1 cellular context compared by ENCODE assay signal in the genomic region with DNA sequence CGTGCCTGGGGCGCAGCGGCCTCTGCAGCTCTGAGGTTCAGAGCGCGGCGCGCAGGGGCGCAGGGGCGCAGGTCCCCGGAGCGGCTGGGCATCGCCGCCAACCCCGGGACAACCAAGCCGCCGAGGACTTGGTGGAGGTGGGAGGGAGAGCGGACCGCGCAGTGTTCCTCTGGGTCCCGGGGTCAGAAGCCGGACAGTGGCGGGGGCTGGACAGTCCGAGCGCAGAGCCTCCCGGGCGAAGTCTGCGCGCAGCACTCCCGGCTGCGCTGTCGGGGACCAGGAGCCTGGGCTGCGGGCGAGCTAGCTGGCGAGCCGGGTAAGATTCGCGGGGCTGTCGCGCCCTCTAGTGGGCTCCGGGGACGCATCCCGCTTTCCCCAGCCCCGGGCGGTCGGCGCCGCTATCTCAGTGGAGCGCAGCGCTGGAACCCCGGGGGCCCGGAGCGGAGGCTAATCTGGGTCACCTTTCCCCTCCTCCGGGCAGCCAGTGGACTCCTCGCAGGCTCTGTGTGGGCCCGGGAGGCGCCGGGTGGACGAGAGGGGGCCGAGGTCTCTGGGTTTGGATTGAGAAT.
TF ChIP-seq lines count a peak whose summit lies in the region.

No MANE protein-coding gene starts in this region.

TF ChIP-seq in HepG2, 621 proteins besides CTCF, POLR2A, EP300 and RAD21 (continued from another document and continues in another):
- TF ChIP-seq RBFOX2 (IDR thresholded peaks at IDR 0.05; ENCODE audit: low read depth, low read length) (no peak), FOXP1 (IDR thresholded peaks at IDR 0.05) (no peak), FOXP1 (CRISPR knock-in tag; IDR thresholded peaks at IDR 0.05) (no peak), ZNF382 (CRISPR knock-in tag; IDR thresholded peaks at IDR 0.05; ENCODE audit: borderline replicate concordance) (no peak), ZNF367 (CRISPR knock-in tag; IDR thresholded peaks at IDR 0.05; ENCODE audit: borderline replicate concordance) (no peak), PCBP2 (optimal IDR thresholded peaks at IDR 0.05; ENCODE audit: low read depth, low read length, poor library complexity, severe bottlenecking) (no peak), ZIK1 (CRISPR knock-in tag; IDR thresholded peaks at IDR 0.05; ENCODE audit: borderline replicate concordance, low read depth) (no peak), ETV5 (CRISPR knock-in tag; IDR thresholded peaks at IDR 0.05; ENCODE audit: borderline replicate concordance) (no peak), ZNF614 (CRISPR knock-in tag; IDR thresholded peaks at IDR 0.05; ENCODE audit: borderline replicate concordance) (no peak), ZNF317 (CRISPR knock-in tag; IDR thresholded peaks at IDR 0.05) (no peak), BRD4 (CRISPR knock-in tag; IDR thresholded peaks at IDR 0.05) (no peak), ZMYM4 (CRISPR knock-in tag; IDR thresholded peaks at IDR 0.05) (peak; percentile 47; the same call in 1 of the 2 replicates), NR2F1 (CRISPR knock-in tag; IDR thresholded peaks at IDR 0.05) (no peak), ZNF572 (CRISPR knock-in tag; IDR thresholded peaks at IDR 0.05) (no peak), SCMH1 (CRISPR knock-in tag; IDR thresholded peaks at IDR 0.05; ENCODE audit: borderline replicate concordance) (no peak), CBX5 (CRISPR knock-in tag; IDR thresholded peaks at IDR 0.05; ENCODE audit: borderline replicate concordance) (no peak), NCOA2 (CRISPR knock-in tag; IDR thresholded peaks at IDR 0.05) (no peak), FOXA1 (IDR thresholded peaks at IDR 0.05) (no peak), FOXA1 (CRISPR knock-in tag; IDR thresholded peaks at IDR 0.05) (no peak), NFYB (CRISPR knock-in tag; IDR thresholded peaks at IDR 0.05) (no peak), U2AF2 (IDR thresholded peaks at IDR 0.05; ENCODE audit: low read depth, low read length) (no peak), ZNF570 (CRISPR knock-in tag; IDR thresholded peaks at IDR 0.05; ENCODE audit: borderline replicate concordance) (no peak), CEBPB (IDR thresholded peaks at IDR 0.05; ENCODE audit: borderline replicate concordance, low read depth, low read length) (no peak), ZMYM3 (CRISPR knock-in tag; IDR thresholded peaks at IDR 0.05) (no peak; the same call in 1 of the 2 replicates), NKX3-1 (CRISPR knock-in tag; IDR thresholded peaks at IDR 0.05) (0 out of 2 replicates have a peak, but pooled peaks have one; percentile 47), MEIS2 (CRISPR knock-in tag; IDR thresholded peaks at IDR 0.05) (peak; percentile 52; the same call in 1 of the 2 replicates), ZNF775 (CRISPR knock-in tag; IDR thresholded peaks at IDR 0.05; ENCODE audit: borderline replicate concordance) (no peak), GPN1 (CRISPR knock-in tag; IDR thresholded peaks at IDR 0.05; ENCODE audit: borderline replicate concordance) (no peak), ZNF552 (CRISPR knock-in tag; IDR thresholded peaks at IDR 0.05; ENCODE audit: borderline replicate concordance) (no peak), ZKSCAN1 (IDR thresholded peaks at IDR 0.05; ENCODE audit: low read length) (no peak), NBN (conservative IDR thresholded peaks at IDR 0.05) (no peak), BCL6 (CRISPR knock-in tag; IDR thresholded peaks at IDR 0.05) (peak; percentile 32; the same call in 1 of the 2 replicates), ZNF678 (CRISPR knock-in tag; IDR thresholded peaks at IDR 0.05) (no peak)
- TF ChIP-seq, protein P1, sequence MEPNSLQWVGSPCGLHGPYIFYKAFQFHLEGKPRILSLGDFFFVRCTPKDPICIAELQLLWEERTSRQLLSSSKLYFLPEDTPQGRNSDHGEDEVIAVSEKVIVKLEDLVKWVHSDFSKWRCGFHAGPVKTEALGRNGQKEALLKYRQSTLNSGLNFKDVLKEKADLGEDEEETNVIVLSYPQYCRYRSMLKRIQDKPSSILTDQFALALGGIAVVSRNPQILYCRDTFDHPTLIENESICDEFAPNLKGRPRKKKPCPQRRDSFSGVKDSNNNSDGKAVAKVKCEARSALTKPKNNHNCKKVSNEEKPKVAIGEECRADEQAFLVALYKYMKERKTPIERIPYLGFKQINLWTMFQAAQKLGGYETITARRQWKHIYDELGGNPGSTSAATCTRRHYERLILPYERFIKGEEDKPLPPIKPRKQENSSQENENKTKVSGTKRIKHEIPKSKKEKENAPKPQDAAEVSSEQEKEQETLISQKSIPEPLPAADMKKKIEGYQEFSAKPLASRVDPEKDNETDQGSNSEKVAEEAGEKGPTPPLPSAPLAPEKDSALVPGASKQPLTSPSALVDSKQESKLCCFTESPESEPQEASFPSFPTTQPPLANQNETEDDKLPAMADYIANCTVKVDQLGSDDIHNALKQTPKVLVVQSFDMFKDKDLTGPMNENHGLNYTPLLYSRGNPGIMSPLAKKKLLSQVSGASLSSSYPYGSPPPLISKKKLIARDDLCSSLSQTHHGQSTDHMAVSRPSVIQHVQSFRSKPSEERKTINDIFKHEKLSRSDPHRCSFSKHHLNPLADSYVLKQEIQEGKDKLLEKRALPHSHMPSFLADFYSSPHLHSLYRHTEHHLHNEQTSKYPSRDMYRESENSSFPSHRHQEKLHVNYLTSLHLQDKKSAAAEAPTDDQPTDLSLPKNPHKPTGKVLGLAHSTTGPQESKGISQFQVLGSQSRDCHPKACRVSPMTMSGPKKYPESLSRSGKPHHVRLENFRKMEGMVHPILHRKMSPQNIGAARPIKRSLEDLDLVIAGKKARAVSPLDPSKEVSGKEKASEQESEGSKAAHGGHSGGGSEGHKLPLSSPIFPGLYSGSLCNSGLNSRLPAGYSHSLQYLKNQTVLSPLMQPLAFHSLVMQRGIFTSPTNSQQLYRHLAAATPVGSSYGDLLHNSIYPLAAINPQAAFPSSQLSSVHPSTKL (CRISPR knock-in tag; IDR thresholded peaks at IDR 0.05): peak; percentile 26; the same call in 1 of the 2 replicates
- TF ChIP-seq, protein P2, sequence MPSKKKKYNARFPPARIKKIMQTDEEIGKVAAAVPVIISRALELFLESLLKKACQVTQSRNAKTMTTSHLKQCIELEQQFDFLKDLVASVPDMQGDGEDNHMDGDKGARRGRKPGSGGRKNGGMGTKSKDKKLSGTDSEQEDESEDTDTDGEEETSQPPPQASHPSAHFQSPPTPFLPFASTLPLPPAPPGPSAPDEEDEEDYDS (CRISPR knock-in tag; IDR thresholded peaks at IDR 0.05): no peak
- TF ChIP-seq, protein P3, sequence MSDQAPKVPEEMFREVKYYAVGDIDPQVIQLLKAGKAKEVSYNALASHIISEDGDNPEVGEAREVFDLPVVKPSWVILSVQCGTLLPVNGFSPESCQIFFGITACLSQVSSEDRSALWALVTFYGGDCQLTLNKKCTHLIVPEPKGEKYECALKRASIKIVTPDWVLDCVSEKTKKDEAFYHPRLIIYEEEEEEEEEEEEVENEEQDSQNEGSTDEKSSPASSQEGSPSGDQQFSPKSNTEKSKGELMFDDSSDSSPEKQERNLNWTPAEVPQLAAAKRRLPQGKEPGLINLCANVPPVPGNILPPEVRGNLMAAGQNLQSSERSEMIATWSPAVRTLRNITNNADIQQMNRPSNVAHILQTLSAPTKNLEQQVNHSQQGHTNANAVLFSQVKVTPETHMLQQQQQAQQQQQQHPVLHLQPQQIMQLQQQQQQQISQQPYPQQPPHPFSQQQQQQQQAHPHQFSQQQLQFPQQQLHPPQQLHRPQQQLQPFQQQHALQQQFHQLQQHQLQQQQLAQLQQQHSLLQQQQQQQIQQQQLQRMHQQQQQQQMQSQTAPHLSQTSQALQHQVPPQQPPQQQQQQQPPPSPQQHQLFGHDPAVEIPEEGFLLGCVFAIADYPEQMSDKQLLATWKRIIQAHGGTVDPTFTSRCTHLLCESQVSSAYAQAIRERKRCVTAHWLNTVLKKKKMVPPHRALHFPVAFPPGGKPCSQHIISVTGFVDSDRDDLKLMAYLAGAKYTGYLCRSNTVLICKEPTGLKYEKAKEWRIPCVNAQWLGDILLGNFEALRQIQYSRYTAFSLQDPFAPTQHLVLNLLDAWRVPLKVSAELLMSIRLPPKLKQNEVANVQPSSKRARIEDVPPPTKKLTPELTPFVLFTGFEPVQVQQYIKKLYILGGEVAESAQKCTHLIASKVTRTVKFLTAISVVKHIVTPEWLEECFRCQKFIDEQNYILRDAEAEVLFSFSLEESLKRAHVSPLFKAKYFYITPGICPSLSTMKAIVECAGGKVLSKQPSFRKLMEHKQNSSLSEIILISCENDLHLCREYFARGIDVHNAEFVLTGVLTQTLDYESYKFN (CRISPR knock-in tag; conservative IDR thresholded peaks at IDR 0.05): no peak
- TF ChIP-seq, protein P4, sequence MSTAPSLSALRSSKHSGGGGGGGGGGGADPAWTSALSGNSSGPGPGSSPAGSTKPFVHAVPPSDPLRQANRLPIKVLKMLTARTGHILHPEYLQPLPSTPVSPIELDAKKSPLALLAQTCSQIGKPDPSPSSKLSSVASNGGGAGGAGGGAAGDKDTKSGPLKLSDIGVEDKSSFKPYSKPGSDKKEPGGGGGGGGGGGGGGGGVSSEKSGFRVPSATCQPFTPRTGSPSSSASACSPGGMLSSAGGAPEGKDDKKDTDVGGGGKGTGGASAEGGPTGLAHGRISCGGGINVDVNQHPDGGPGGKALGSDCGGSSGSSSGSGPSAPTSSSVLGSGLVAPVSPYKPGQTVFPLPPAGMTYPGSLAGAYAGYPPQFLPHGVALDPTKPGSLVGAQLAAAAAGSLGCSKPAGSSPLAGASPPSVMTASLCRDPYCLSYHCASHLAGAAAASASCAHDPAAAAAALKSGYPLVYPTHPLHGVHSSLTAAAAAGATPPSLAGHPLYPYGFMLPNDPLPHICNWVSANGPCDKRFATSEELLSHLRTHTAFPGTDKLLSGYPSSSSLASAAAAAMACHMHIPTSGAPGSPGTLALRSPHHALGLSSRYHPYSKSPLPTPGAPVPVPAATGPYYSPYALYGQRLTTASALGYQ (CRISPR knock-in tag; IDR thresholded peaks at IDR 0.05): peak; percentile 51
- TF ChIP-seq, protein P5, sequence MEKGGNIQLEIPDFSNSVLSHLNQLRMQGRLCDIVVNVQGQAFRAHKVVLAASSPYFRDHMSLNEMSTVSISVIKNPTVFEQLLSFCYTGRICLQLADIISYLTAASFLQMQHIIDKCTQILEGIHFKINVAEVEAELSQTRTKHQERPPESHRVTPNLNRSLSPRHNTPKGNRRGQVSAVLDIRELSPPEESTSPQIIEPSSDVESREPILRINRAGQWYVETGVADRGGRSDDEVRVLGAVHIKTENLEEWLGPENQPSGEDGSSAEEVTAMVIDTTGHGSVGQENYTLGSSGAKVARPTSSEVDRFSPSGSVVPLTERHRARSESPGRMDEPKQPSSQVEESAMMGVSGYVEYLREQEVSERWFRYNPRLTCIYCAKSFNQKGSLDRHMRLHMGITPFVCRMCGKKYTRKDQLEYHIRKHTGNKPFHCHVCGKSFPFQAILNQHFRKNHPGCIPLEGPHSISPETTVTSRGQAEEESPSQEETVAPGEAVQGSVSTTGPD (CRISPR knock-in tag; IDR thresholded peaks at IDR 0.05): no peak
- TF ChIP-seq, protein P6, sequence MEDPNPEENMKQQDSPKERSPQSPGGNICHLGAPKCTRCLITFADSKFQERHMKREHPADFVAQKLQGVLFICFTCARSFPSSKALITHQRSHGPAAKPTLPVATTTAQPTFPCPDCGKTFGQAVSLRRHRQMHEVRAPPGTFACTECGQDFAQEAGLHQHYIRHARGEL (CRISPR knock-in tag; IDR thresholded peaks at IDR 0.05): no peak
- TF ChIP-seq, protein P7, sequence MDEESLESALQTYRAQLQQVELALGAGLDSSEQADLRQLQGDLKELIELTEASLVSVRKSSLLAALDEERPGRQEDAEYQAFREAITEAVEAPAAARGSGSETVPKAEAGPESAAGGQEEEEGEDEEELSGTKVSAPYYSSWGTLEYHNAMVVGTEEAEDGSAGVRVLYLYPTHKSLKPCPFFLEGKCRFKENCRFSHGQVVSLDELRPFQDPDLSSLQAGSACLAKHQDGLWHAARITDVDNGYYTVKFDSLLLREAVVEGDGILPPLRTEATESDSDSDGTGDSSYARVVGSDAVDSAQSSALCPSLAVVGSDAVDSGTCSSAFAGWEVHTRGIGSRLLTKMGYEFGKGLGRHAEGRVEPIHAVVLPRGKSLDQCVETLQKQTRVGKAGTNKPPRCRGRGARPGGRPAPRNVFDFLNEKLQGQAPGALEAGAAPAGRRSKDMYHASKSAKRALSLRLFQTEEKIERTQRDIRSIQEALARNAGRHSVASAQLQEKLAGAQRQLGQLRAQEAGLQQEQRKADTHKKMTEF (CRISPR knock-in tag; IDR thresholded peaks at IDR 0.05): 0 out of 2 replicates have a peak, but pooled peaks have one; percentile 26
- TF ChIP-seq, protein P8, sequence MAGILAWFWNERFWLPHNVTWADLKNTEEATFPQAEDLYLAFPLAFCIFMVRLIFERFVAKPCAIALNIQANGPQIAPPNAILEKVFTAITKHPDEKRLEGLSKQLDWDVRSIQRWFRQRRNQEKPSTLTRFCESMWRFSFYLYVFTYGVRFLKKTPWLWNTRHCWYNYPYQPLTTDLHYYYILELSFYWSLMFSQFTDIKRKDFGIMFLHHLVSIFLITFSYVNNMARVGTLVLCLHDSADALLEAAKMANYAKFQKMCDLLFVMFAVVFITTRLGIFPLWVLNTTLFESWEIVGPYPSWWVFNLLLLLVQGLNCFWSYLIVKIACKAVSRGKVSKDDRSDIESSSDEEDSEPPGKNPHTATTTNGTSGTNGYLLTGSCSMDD (CRISPR knock-in tag; IDR thresholded peaks at IDR 0.05): no peak
- TF ChIP-seq, protein P9, sequence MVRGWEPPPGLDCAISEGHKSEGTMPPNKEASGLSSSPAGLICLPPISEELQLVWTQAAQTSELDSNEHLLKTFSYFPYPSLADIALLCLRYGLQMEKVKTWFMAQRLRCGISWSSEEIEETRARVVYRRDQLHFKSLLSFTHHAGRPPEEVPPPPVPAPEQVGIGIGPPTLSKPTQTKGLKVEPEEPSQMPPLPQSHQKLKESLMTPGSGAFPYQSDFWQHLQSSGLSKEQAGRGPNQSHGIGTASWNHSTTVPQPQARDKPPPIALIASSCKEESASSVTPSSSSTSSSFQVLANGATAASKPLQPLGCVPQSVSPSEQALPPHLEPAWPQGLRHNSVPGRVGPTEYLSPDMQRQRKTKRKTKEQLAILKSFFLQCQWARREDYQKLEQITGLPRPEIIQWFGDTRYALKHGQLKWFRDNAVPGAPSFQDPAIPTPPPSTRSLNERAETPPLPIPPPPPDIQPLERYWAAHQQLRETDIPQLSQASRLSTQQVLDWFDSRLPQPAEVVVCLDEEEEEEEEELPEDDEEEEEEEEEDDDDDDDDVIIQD (CRISPR knock-in tag; IDR thresholded peaks at IDR 0.05; ENCODE audit: low read depth): no peak
